1 cellular context compared by ENCODE assay signal in genomic region chr19:9205506-9206113, GRCh38.
TF ChIP-seq lines count a peak whose summit lies in the region.

No MANE protein-coding gene starts in this region.

TF ChIP-seq in endothelial cell of umbilical vein, 7 proteins besides CTCF, POLR2A, EP300 and RAD21:
- no peak for TF ChIP-seq POLR2AphosphoS5 (IDR thresholded peaks at IDR 0.05; ENCODE audit: insufficient read depth, low read depth, low read length)
- no peak for TF ChIP-seq MYC (IDR thresholded peaks at IDR 0.05; ENCODE audit: low read depth, low read length)
- no peak for TF ChIP-seq GATA2 (IDR thresholded peaks at IDR 0.05; ENCODE audit: insufficient read depth, insufficient read length, low read depth, low read length)
- TF ChIP-seq EZH2 (IDR thresholded peaks at IDR 0.05; ENCODE audit: borderline replicate concordance, low read depth, low read length, severe bottlenecking), result no peak
- TF ChIP-seq, protein P1, sequence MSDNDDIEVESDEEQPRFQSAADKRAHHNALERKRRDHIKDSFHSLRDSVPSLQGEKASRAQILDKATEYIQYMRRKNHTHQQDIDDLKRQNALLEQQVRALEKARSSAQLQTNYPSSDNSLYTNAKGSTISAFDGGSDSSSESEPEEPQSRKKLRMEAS (IDR thresholded peaks at IDR 0.05; ENCODE audit: insufficient read depth, insufficient read length), result no peak
- no peak for TF ChIP-seq FOS (IDR thresholded peaks at IDR 0.05; ENCODE audit: borderline replicate concordance, insufficient read depth, low read length)
- TF ChIP-seq JUN (IDR thresholded peaks at IDR 0.05; ENCODE audit: borderline replicate concordance, insufficient read depth, insufficient read length, low read depth), result no peak
TF ChIP-seq in endothelial cell of umbilical vein: peak in this region for 0.
